Comparison of ENCODE assay signal across 1 cellular context in genomic region chr20:35883778-35884540, GRCh38.
TF ChIP-seq lines count a peak whose summit lies in the region.

No MANE protein-coding gene starts in this region.

TF ChIP-seq in HEK293, 187 proteins besides CTCF, POLR2A, EP300 and RAD21 (continued from another document):
- peak; percentile 36; the same call in 1 of the 2 replicates for TF ChIP-seq PATZ1 (tag by site-specific recombination; IDR thresholded peaks at IDR 0.05)
- TF ChIP-seq ZNF658 (tag by site-specific recombination; IDR thresholded peaks at IDR 0.05): no peak
- TF ChIP-seq GLIS1 (tag by site-specific recombination; IDR thresholded peaks at IDR 0.05): peak; percentile 49; the same call in 1 of the 2 replicates
- TF ChIP-seq ZNF692 (tag by site-specific recombination; IDR thresholded peaks at IDR 0.05): peak; percentile 42; the same call in 1 of the 2 replicates
- no peak for TF ChIP-seq ZNF624 (tag by site-specific recombination; IDR thresholded peaks at IDR 0.05)
- no peak for TF ChIP-seq ZNF169 (tag by site-specific recombination; IDR thresholded peaks at IDR 0.05)
- no peak for TF ChIP-seq ZNF830 (tag by site-specific recombination; IDR thresholded peaks at IDR 0.05; ENCODE audit: low read depth)
- no peak for TF ChIP-seq ZNF660 (tag by site-specific recombination; IDR thresholded peaks at IDR 0.05)
- 0 out of 2 replicates have a peak, but pooled peaks have one; percentile 11 for TF ChIP-seq OSR2 (tag by site-specific recombination; IDR thresholded peaks at IDR 0.05)
- TF ChIP-seq ZFHX2 (tag by site-specific recombination; conservative IDR thresholded peaks at IDR 0.05): no peak
- TF ChIP-seq ZNF175 (tag by site-specific recombination; IDR thresholded peaks at IDR 0.05): no peak
- TF ChIP-seq ZNF792 (tag by site-specific recombination; IDR thresholded peaks at IDR 0.05): no peak
- TF ChIP-seq ZNF26 (tag by site-specific recombination; IDR thresholded peaks at IDR 0.05): no peak
- TF ChIP-seq ZNF416 (tag by site-specific recombination; IDR thresholded peaks at IDR 0.05): no peak
- TF ChIP-seq REST (tag by site-specific recombination; IDR thresholded peaks at IDR 0.05): no peak
- no peak for TF ChIP-seq ZNF76 (tag by site-specific recombination; IDR thresholded peaks at IDR 0.05; ENCODE audit: borderline replicate concordance, low read depth)
- TF ChIP-seq ZNF114 (tag by site-specific recombination; IDR thresholded peaks at IDR 0.05): no peak
- peak; percentile 39; the same call in 1 of the 2 replicates for TF ChIP-seq SP3 (tag by site-specific recombination; IDR thresholded peaks at IDR 0.05)
- TF ChIP-seq ZNF18 (tag by site-specific recombination; IDR thresholded peaks at IDR 0.05): peak; percentile 95
- TF ChIP-seq ZBTB20 (tag by site-specific recombination; IDR thresholded peaks at IDR 0.05): peak; percentile 23; the same call in 1 of the 2 replicates
- no peak for TF ChIP-seq ZBTB7A (tag by site-specific recombination; IDR thresholded peaks at IDR 0.05; ENCODE audit: low read depth)
- TF ChIP-seq ZNF350 (tag by site-specific recombination; IDR thresholded peaks at IDR 0.05): no peak
- no peak for TF ChIP-seq YY1 (tag by site-specific recombination; IDR thresholded peaks at IDR 0.05)
- no peak for TF ChIP-seq PRDM6 (tag by site-specific recombination; IDR thresholded peaks at IDR 0.05)
- TF ChIP-seq ZNF501 (tag by site-specific recombination; IDR thresholded peaks at IDR 0.05): no peak
- TF ChIP-seq ZNF423 (tag by site-specific recombination; IDR thresholded peaks at IDR 0.05): no peak
- TF ChIP-seq ZNF138 (tag by site-specific recombination; IDR thresholded peaks at IDR 0.05; ENCODE audit: borderline replicate concordance): no peak
- no peak for TF ChIP-seq ZFP37 (tag by site-specific recombination; IDR thresholded peaks at IDR 0.05)
- peak; percentile 79 for TF ChIP-seq ZNF341 (tag by site-specific recombination; IDR thresholded peaks at IDR 0.05; ENCODE audit: low read depth)
